1 cellular context compared by ENCODE assay signal in the genomic region with DNA sequence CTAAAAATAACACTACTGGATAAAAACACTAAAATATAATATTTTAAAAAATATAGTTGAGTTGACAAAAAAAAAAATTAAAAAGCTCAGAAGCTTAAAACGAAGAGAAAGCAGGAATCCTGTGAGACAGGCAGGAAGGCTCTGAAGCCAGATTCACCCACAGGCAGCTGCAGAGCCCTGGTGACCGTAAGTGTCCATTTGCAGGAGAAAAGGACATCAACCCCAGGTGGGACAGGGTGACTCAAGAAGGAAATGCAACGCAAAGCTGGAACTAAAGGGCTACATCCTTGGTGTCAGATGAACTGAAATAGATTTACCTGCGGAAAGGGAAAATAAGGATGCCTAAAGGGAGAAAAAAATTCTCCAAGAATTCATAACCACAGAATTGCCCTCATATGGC.
TF ChIP-seq lines count a peak whose summit lies in the region.

No MANE protein-coding gene starts in this region.

TF ChIP-seq in GM23338, 12 proteins besides CTCF, POLR2A, EP300 and RAD21 (continued from another document):
- TF ChIP-seq, protein P1, sequence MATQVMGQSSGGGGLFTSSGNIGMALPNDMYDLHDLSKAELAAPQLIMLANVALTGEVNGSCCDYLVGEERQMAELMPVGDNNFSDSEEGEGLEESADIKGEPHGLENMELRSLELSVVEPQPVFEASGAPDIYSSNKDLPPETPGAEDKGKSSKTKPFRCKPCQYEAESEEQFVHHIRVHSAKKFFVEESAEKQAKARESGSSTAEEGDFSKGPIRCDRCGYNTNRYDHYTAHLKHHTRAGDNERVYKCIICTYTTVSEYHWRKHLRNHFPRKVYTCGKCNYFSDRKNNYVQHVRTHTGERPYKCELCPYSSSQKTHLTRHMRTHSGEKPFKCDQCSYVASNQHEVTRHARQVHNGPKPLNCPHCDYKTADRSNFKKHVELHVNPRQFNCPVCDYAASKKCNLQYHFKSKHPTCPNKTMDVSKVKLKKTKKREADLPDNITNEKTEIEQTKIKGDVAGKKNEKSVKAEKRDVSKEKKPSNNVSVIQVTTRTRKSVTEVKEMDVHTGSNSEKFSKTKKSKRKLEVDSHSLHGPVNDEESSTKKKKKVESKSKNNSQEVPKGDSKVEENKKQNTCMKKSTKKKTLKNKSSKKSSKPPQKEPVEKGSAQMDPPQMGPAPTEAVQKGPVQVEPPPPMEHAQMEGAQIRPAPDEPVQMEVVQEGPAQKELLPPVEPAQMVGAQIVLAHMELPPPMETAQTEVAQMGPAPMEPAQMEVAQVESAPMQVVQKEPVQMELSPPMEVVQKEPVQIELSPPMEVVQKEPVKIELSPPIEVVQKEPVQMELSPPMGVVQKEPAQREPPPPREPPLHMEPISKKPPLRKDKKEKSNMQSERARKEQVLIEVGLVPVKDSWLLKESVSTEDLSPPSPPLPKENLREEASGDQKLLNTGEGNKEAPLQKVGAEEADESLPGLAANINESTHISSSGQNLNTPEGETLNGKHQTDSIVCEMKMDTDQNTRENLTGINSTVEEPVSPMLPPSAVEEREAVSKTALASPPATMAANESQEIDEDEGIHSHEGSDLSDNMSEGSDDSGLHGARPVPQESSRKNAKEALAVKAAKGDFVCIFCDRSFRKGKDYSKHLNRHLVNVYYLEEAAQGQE (IDR thresholded peaks at IDR 0.05; ENCODE audit: unreplicated experiment), result no peak
- no peak for TF ChIP-seq ZNF114 (CRISPR knock-in tag; IDR thresholded peaks at IDR 0.05)
- TF ChIP-seq NANOG (IDR thresholded peaks at IDR 0.05; ENCODE audit: borderline replicate concordance), result no peak
- TF ChIP-seq CREB1 (CRISPR knock-in tag; IDR thresholded peaks at IDR 0.05; ENCODE audit: low read depth), result no peak
- no peak for TF ChIP-seq JUNB (IDR thresholded peaks at IDR 0.05; ENCODE audit: unreplicated experiment)
- TF ChIP-seq, protein P2, sequence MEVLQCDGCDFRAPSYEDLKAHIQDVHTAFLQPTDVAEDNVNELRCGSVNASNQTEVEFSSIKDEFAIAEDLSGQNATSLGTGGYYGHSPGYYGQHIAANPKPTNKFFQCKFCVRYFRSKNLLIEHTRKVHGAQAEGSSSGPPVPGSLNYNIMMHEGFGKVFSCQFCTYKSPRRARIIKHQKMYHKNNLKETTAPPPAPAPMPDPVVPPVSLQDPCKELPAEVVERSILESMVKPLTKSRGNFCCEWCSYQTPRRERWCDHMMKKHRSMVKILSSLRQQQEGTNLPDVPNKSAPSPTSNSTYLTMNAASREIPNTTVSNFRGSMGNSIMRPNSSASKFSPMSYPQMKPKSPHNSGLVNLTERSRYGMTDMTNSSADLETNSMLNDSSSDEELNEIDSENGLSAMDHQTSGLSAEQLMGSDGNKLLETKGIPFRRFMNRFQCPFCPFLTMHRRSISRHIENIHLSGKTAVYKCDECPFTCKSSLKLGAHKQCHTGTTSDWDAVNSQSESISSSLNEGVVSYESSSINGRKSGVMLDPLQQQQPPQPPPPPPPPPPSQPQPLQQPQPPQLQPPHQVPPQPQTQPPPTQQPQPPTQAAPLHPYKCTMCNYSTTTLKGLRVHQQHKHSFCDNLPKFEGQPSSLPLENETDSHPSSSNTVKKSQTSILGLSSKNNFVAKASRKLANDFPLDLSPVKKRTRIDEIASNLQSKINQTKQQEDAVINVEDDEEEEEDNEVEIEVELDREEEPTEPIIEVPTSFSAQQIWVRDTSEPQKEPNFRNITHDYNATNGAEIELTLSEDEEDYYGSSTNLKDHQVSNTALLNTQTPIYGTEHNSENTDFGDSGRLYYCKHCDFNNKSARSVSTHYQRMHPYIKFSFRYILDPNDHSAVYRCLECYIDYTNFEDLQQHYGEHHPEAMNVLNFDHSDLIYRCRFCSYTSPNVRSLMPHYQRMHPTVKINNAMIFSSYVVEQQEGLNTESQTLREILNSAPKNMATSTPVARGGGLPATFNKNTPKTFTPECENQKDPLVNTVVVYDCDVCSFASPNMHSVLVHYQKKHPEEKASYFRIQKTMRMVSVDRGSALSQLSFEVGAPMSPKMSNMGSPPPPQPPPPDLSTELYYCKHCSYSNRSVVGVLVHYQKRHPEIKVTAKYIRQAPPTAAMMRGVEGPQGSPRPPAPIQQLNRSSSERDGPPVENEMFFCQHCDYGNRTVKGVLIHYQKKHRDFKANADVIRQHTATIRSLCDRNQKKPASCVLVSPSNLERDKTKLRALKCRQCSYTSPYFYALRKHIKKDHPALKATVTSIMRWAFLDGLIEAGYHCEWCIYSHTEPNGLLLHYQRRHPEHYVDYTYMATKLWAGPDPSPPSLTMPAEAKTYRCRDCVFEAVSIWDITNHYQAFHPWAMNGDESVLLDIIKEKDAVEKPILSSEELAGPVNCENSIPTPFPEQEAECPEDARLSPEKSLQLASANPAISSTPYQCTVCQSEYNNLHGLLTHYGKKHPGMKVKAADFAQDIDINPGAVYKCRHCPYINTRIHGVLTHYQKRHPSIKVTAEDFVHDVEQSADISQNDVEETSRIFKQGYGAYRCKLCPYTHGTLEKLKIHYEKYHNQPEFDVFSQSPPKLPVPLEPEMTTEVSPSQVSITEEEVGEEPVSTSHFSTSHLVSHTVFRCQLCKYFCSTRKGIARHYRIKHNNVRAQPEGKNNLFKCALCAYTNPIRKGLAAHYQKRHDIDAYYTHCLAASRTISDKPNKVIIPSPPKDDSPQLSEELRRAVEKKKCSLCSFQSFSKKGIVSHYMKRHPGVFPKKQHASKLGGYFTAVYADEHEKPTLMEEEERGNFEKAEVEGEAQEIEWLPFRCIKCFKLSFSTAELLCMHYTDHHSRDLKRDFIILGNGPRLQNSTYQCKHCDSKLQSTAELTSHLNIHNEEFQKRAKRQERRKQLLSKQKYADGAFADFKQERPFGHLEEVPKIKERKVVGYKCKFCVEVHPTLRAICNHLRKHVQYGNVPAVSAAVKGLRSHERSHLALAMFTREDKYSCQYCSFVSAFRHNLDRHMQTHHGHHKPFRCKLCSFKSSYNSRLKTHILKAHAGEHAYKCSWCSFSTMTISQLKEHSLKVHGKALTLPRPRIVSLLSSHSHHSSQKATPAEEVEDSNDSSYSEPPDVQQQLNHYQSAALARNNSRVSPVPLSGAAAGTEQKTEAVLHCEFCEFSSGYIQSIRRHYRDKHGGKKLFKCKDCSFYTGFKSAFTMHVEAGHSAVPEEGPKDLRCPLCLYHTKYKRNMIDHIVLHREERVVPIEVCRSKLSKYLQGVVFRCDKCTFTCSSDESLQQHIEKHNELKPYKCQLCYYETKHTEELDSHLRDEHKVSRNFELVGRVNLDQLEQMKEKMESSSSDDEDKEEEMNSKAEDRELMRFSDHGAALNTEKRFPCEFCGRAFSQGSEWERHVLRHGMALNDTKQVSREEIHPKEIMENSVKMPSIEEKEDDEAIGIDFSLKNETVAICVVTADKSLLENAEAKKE (CRISPR knock-in tag; IDR thresholded peaks at IDR 0.05), result peak; percentile 68; the same call in 1 of the 2 replicates
